In the genomic region with DNA sequence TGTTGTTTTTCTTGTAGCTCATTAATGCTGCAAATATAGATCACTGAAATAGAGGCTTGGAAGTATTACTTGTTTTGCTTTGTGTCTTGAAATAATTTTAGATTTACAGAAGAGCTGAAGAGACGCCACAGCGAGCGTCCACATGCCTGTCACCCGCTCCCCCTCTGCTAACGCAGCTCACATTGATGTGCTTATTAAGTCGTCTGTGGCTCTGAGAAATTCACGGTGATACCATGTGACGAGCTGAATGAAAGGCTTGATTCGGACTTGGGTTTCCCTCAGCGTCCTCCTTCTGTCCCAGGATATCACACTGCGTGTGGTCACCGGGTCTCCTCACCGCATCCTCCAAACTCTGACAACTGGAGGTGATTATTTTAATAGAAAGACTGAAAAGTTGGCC, we compare ENCODE assay signal across 32 cellular contexts.
"Had no signal": no experiment of that assay in that cellular context is flagged by ENCODE, and none has a peak within 500 bp of the region (broad histone marks: within the 10 kb centered on the region; RNA-seq: fewer than 3 reads in every experiment).

No MANE protein-coding gene starts in this region.

- H3K9me3 ChIP-seq: Peyer's patch had no signal

- H3K27me3 Mint-ChIP-seq: activated CD4-positive, alpha-beta memory T cell treated with anti-CD3 and anti-CD28 coated beads, Interleukin-2, amount 10 ng/mL, durations not matched to agents 7 days and 5 days; activated CD8-positive, alpha-beta memory T cell treated with anti-CD3 and anti-CD28 coated beads, Interleukin-2, amount 10 ng/mL, durations not matched to agents 7 days and 5 days; activated naive CD8-positive, alpha-beta T cell treated with anti-CD3 and anti-CD28 coated beads for 36 hours; activated T-helper 17 cell treated with anti-CD3 and anti-CD28 coated beads, Interleukin-2, amount 50 U/mL, for 72 hours had no signal

- H3K4me1 Mint-ChIP-seq: activated CD4-positive, alpha-beta memory T cell treated with anti-CD3 and anti-CD28 coated beads, Interleukin-2, amount 10 ng/mL, durations not matched to agents 7 days and 5 days; activated CD8-positive, alpha-beta memory T cell treated with anti-CD3 and anti-CD28 coated beads, Interleukin-2, amount 10 ng/mL, durations not matched to agents 7 days and 5 days; activated naive CD8-positive, alpha-beta T cell treated with anti-CD3 and anti-CD28 coated beads for 36 hours; activated T-helper 17 cell treated with anti-CD3 and anti-CD28 coated beads, Interleukin-2, amount 50 U/mL, for 72 hours had no signal

- H3K4me1 ChIP-seq: Peyer's patch had no signal

- ATAC-seq: PC-3 had no signal

- H3K36me3 ChIP-seq: cardiac muscle cell, Peyer's patch, WERI-Rb-1 had no signal

- H3K4me3 Mint-ChIP-seq: activated CD4-positive, alpha-beta memory T cell treated with anti-CD3 and anti-CD28 coated beads, Interleukin-2, amount 10 ng/mL, durations not matched to agents 7 days and 5 days; activated CD8-positive, alpha-beta memory T cell treated with anti-CD3 and anti-CD28 coated beads, Interleukin-2, amount 10 ng/mL, durations not matched to agents 7 days and 5 days; activated naive CD8-positive, alpha-beta T cell treated with anti-CD3 and anti-CD28 coated beads for 36 hours; activated T-helper 17 cell treated with anti-CD3 and anti-CD28 coated beads, Interleukin-2, amount 50 U/mL, for 72 hours had no signal

- DNase-seq: activated CD4-positive, alpha-beta T cell treated with anti-CD3 and anti-CD28 coated beads for 1 hour; activated CD4-positive, alpha-beta T cell treated with anti-CD3 and anti-CD28 coated beads for 48 hours; activated CD4-positive, CD25-positive, alpha-beta regulatory T cell; activated CD8-positive, alpha-beta memory T cell treated with anti-CD3 and anti-CD28 coated beads for 24 hours; activated CD8-positive, alpha-beta memory T cell treated with anti-CD3 and anti-CD28 coated beads, Interleukin-2, amount 10 ng/mL, durations not matched to agents 7 days and 5 days; activated CD8-positive, alpha-beta memory T cell treated with anti-CD3 and anti-CD28 coated beads, Interleukin-2, amount 50 U/mL, for 48 hours; activated effector memory CD4-positive, alpha-beta T cell treated with anti-CD3 and anti-CD28 coated beads, Interleukin-2, amount 50 U/mL, for 16 hours; activated naive CD4-positive, alpha-beta T cell; activated naive CD4-positive, alpha-beta T cell treated with anti-CD3 and anti-CD28 coated beads, Interleukin-2, amount 50 U/mL, for 16 hours; activated naive CD8-positive, alpha-beta T cell treated with anti-CD3 and anti-CD28 coated beads for 36 hours; activated T-cell treated with anti-CD3 and anti-CD28 coated beads, Interleukin-2, amount 50 U/mL, for 48 hours; amniotic stem cell; KG1; MM.1S; NCI-H1092; NCI-H1436 treated with DMSO at 0.1 percent for 48 hours; NCI-H1694 treated with DMSO at 0.1 percent for 48 hours; NCI-H2029; NCI-H510A; NCI-H526; NCI-H748 treated with DMSO at 0.1 percent for 48 hours; NK-92 treated with Interleukin-12 subunit alpha and Interleukin-12 subunit beta, amount 100 ng/mL, for 24 hours; PC-3; RPMI8226; SIG-M5; SW 1271; T1000; WERI-Rb-1 had no signal

- H3K27ac Mint-ChIP-seq: activated CD4-positive, alpha-beta memory T cell treated with anti-CD3 and anti-CD28 coated beads, Interleukin-2, amount 10 ng/mL, durations not matched to agents 7 days and 5 days; activated CD8-positive, alpha-beta memory T cell treated with anti-CD3 and anti-CD28 coated beads, Interleukin-2, amount 10 ng/mL, durations not matched to agents 7 days and 5 days; activated naive CD8-positive, alpha-beta T cell treated with anti-CD3 and anti-CD28 coated beads for 36 hours; activated T-helper 17 cell treated with anti-CD3 and anti-CD28 coated beads, Interleukin-2, amount 50 U/mL, for 72 hours had no signal

- H3K27me3 ChIP-seq: cardiac muscle cell, Peyer's patch had no signal

- H3K27ac ChIP-seq: cardiac muscle cell, Peyer's patch, WERI-Rb-1 had no signal

- H3K4me3 ChIP-seq: cardiac muscle cell, Peyer's patch had no signal

- H3K9me3 Mint-ChIP-seq: activated CD4-positive, alpha-beta memory T cell treated with anti-CD3 and anti-CD28 coated beads, Interleukin-2, amount 10 ng/mL, durations not matched to agents 7 days and 5 days; activated naive CD8-positive, alpha-beta T cell treated with anti-CD3 and anti-CD28 coated beads for 36 hours; activated T-helper 17 cell treated with anti-CD3 and anti-CD28 coated beads, Interleukin-2, amount 50 U/mL, for 72 hours had no signal

- H3K36me3 Mint-ChIP-seq: activated CD8-positive, alpha-beta memory T cell treated with anti-CD3 and anti-CD28 coated beads, Interleukin-2, amount 10 ng/mL, durations not matched to agents 7 days and 5 days; activated naive CD8-positive, alpha-beta T cell treated with anti-CD3 and anti-CD28 coated beads for 36 hours had no signal
